ENCODE assay signal across 36 cellular contexts in the genomic region with DNA sequence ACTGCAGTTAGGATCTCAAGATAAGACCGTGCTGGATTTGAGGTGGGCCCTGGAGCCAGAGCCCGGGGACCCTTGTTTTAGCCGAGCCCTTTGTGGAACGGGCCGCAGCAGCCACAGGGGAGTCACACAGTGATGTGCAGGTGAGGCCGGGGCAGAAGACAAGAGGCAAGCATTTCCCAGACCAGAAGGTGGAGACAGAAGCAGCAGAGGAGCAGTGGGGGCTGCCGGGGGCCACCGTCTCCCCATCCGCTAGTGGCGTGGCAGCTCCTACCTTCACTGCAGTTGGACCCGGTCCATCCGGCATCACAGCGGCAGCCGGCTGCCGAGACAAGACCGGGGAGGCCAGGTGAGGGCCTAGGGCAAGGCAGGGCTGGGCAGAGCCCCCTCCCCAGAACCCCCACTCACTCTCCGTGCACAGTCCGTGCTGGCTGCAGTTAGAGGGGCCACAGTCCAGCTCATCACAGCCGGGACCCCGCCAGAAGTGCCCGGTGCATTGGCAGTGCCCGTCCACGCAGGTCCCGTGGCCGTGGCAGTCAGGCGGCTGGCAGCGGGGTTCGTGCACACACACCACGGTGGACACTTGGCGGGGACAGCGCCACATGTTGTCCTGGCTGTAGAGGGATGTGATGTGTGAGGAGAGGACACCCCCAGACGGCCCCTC. TPM values are rescaled to one million over a fixed set of nuclear protein-coding genes. Genes with fewer than 3 reads are reported as not detected.
"Had no signal": no experiment of that assay in that cellular context is flagged by ENCODE, and none has a peak within 500 bp of the region (broad histone marks: within the 10 kb centered on the region; RNA-seq: fewer than 3 reads in every experiment).

No MANE protein-coding gene starts in this region.

- H3K36me3 ChIP-seq: cardiac muscle cell, pancreas, uterus had no signal

- ATAC-seq: pancreas, psoas muscle had no signal

- H3K36me3 Mint-ChIP-seq: activated naive CD8-positive, alpha-beta T cell; brain had no signal

- H3K9me3 Mint-ChIP-seq: brain; endodermal cell; nephron; stimulated activated memory B cell treated with anti-CD40 and anti-IgM and Interleukin-4, amounts not matched to agents 10 μg/mL and 1 μg/mL and 100 μg/mL, for 72 hours; T-helper 1 cell treated with Interleukin-12 subunit alpha and Interleukin-12 subunit beta and Interleukin-4 antibody, amounts not matched to agents 30 μg/mL and 1 μg/mL, for 36 hours had no signal

- H3K27ac Mint-ChIP-seq: activated naive CD8-positive, alpha-beta T cell; brain; endodermal cell; nephron; stimulated activated memory B cell treated with anti-CD40 and anti-IgM and Interleukin-4, amounts not matched to agents 10 μg/mL and 1 μg/mL and 100 μg/mL, for 72 hours; T-helper 1 cell treated with Interleukin-12 subunit alpha and Interleukin-12 subunit beta and Interleukin-4 antibody, amounts not matched to agents 30 μg/mL and 1 μg/mL, for 36 hours had no signal

- H3K9me3 ChIP-seq: ascending aorta, esophagus squamous epithelium, heart right ventricle, left ventricle myocardium inferior, neutrophil, pancreas, psoas muscle, testis, transverse colon, uterus had no signal

- FAIRE-seq: islet of Langerhans, pancreas, TTC549 had no signal

- H3K4me3 ChIP-seq: ascending aorta, cardiac muscle cell, coronary artery, esophagus squamous epithelium, heart right ventricle, left ventricle myocardium inferior, pancreas, psoas muscle, smooth muscle cell, testis, transverse colon, uterus had no signal

- H3K27ac ChIP-seq: ascending aorta, cardiac muscle cell, coronary artery, epithelial cell of prostate, esophagus squamous epithelium, heart right ventricle, left ventricle myocardium inferior, neutrophil, pancreas, psoas muscle, testis, transverse colon, uterus, VCaP had no signal

- H3K27me3 Mint-ChIP-seq: activated naive CD8-positive, alpha-beta T cell; brain; stimulated activated memory B cell treated with anti-CD40 and anti-IgM and Interleukin-4, amounts not matched to agents 10 μg/mL and 1 μg/mL and 100 μg/mL, for 72 hours had no signal

- H3K27me3 ChIP-seq: ascending aorta, cardiac muscle cell, esophagus squamous epithelium, heart right ventricle, pancreas, testis, transverse colon, uterus had no signal

- H3K4me2 ChIP-seq: smooth muscle cell had no signal

- DNase-seq: activated CD4-positive, alpha-beta T cell treated with anti-CD3 and anti-CD28 coated beads for 4 hours; activated CD4-positive, alpha-beta T cell treated with anti-CD3 and anti-CD28 coated beads, Interleukin-2, amount 50 U/mL, for 4 hours; activated CD8-positive, alpha-beta memory T cell treated with anti-CD3 and anti-CD28 coated beads for 24 hours; activated effector memory CD4-positive, alpha-beta T cell treated with Interleukin-2 at 50 U/mL for 16 hours; activated naive CD4-positive, alpha-beta T cell treated with Interleukin-2 at 50 U/mL for 16 hours; cerebellar nuclear complex; endodermal cell; esophagus squamous epithelium; foreskin melanocyte; heart right ventricle; left ventricle myocardium inferior; mammary epithelial cell; stimulated activated CD4-positive, alpha-beta T cell treated with anti-CD3 and anti-CD28 coated beads, Interleukin-1b, Interleukin-23, amount 100 ng/mL, for 48 hours; stimulated activated CD4-positive, alpha-beta T cell treated with anti-CD3 and anti-CD28 coated beads, Interleukin-4, amount 100 ng/mL, for 4 hours; stimulated activated CD8-positive, alpha-beta memory T cell treated with anti-CD3 and anti-CD28 coated beads, Interleukin-4, amount 100 ng/mL, for 48 hours; SW 1271; T-helper 9 cell; testis; transverse colon; uterus had no signal

- H3K4me3 Mint-ChIP-seq: activated naive CD8-positive, alpha-beta T cell; brain; endodermal cell; nephron; stimulated activated memory B cell treated with anti-CD40 and anti-IgM and Interleukin-4, amounts not matched to agents 10 μg/mL and 1 μg/mL and 100 μg/mL, for 72 hours; T-helper 1 cell treated with Interleukin-12 subunit alpha and Interleukin-12 subunit beta and Interleukin-4 antibody, amounts not matched to agents 30 μg/mL and 1 μg/mL, for 36 hours had no signal

RNA-seq across cellular contexts. Expression of gene C16orf89, which starts 38.1 kb away (rescaled TPM):
- total RNA-seq: cardiac muscle cell, mammary epithelial cell, smooth muscle cell had no signal
- polyA plus RNA-seq: mammary epithelial cell, smooth muscle cell had no signal
